In genomic region chr1:59178339-59178744, GRCh38 we compare ENCODE assay signal across 12 cellular contexts.
DNase-seq lines count a peak whose midpoint lies in the region; ATAC-seq and TF ChIP-seq lines count a peak whose summit lies in the region.
"Had no signal": no experiment of that assay in that cellular context is flagged by ENCODE, and none has a peak within 500 bp of the region (broad histone marks: within the 10 kb centered on the region; RNA-seq: fewer than 3 reads in every experiment).

No MANE protein-coding gene starts in this region.

- no peaks in the 10 kb centered on the region for H3K9me2 ChIP-seq in GM23248 (ENCODE audit: insufficient read depth)
- H3K9me2 ChIP-seq in PC-3 (replicated peaks; ENCODE audit: low read length) = no peaks in the 10 kb centered on the region; the same call in 1 of the 2 replicates

- no TSS peak for BruUV-seq in PC-3 (replicated peaks; lab: Mats Ljungman, UMichigan)

- TF ChIP-seq CTCF in astrocyte of the spinal cord (IDR thresholded peaks at IDR 0.05; ENCODE audit: low read depth, low read length) (no peak), sigmoid colon (IDR thresholded peaks at IDR 0.05) (no peak), PC-3 (conservative IDR thresholded peaks at IDR 0.05; ENCODE audit: low read depth, low read length) (no peak)

- H4K20me1 ChIP-seq in GM23248 (ENCODE audit: insufficient read depth) (no peaks in the 10 kb centered on the region), PC-3 (ENCODE audit: low read length) (no peaks in the 10 kb centered on the region)

- POLR2A ChIA-PET in PC-3 (lab: Charles Lee; ENCODE audit: unreplicated experiment) = no interaction called here
- POLR2A ChIA-PET in T-cell (lab: Charles Lee) = no interaction called here

- H3K27ac ChIP-seq in GM23248 = no peak overlapping the region
- H3K27ac ChIP-seq in sigmoid colon = peak overlapping the region in 2 of 4 donors; percentile 35 to 51
- H3K27ac ChIP-seq in PC-3 (ENCODE audit: low read length) = no peak overlapping the region

- no peaks in the 10 kb centered on the region for H3K27me3 Mint-ChIP-seq in T-cell

- H3K9ac ChIP-seq in GM23248 = no peak overlapping the region
- H3K9ac ChIP-seq in PC-3 (ENCODE audit: low read length) = no peak overlapping the region

- no peak for TF ChIP-seq EP300 in sigmoid colon (IDR thresholded peaks at IDR 0.05)

- CTCF ChIA-PET in PC-3 (lab: Charles Lee) (no interaction called here), T-cell (lab: Charles Lee) (no interaction called here)

- no peaks in the 10 kb centered on the region for H3K4me1 Mint-ChIP-seq in T-cell

- intact Hi-C loops in left ventricle myocardium superior (cut with micrococcal nuclease) = no loop called here
- intact Hi-C loops in sigmoid colon (cut with DNase I) = no loop called here
- intact Hi-C loops in PC-3 (cut with micrococcal nuclease) = no loop called here

- H3K9me3 ChIP-seq in GM23248 (ENCODE audit: low read depth) (no peaks in the 10 kb centered on the region), sigmoid colon (no peaks in the 10 kb centered on the region), PC-3 (ENCODE audit: low read length) (no peaks in the 10 kb centered on the region)
- H3K9me3 ChIP-seq: Peyer's patch had no signal

- TF ChIP-seq POLR2A in sigmoid colon (IDR thresholded peaks at IDR 0.05) = no peak

- H2AFZ ChIP-seq in GM23248 (0 out of 2 replicates have a peak overlapping the region, but pooled peaks have one; percentile 16), PC-3 (ENCODE audit: low read length) (no peak overlapping the region)

- peaks cover 19% of the 10 kb centered on the region for H3F3A ChIP-seq in GM23248 (ENCODE audit: insufficient read depth)
- H3F3A ChIP-seq in PC-3 (ENCODE audit: low read length, unreplicated experiment) = no peaks in the 10 kb centered on the region

- in situ Hi-C loops in GM23248 (cut with MboI) (no loop called here), astrocyte of the spinal cord (cut with HindIII; ENCODE audit: low sequenced_read_pairs) (no loop called here)

- no peaks in the 10 kb centered on the region for H3K36me3 Mint-ChIP-seq in T-cell

- 46 to 58% methylated on average over 2 of the region's 2 CpGs for WGBS in GM23248 (ENCODE audit: low coverage in 1 of 2, low lambda C conversion rate in 2 of 2, missing lambda C conversion rate in 2 of 2), 2 experiments
- 83 to 89% methylated on average over 2 of the region's 2 CpGs for WGBS in sigmoid colon, 2 donors

- H3K4me2 ChIP-seq in GM23248 (ENCODE audit: unreplicated experiment) = no peak overlapping the region
- H3K4me2 ChIP-seq in PC-3 (ENCODE audit: low read length) = no peak overlapping the region

- peaks cover 21% of the 10 kb centered on the region for H3K4me1 ChIP-seq in GM23248 (ENCODE audit: insufficient read depth)
- peaks cover 0 to 24% (median 22%) of the 10 kb centered on the region in 4 donors for H3K4me1 ChIP-seq in sigmoid colon
- peaks cover 11% of the 10 kb centered on the region for H3K4me1 ChIP-seq in PC-3 (ENCODE audit: insufficient read depth, low read length)
- H3K4me1 ChIP-seq: Peyer's patch had no signal

- H3K9me3 Mint-ChIP-seq in T-cell = peaks cover 0 to 5% (median 0%) of the 10 kb centered on the region in 3 donors

- H3K79me2 ChIP-seq in GM23248 (ENCODE audit: insufficient read depth) = no peaks in the 10 kb centered on the region
- H3K79me2 ChIP-seq in PC-3 (ENCODE audit: low read length) = no peaks in the 10 kb centered on the region

- H3K4me3 ChIP-seq in GM23248 (no peak overlapping the region), astrocyte of the spinal cord (ENCODE audit: low read depth, low read length) (no peak overlapping the region), sigmoid colon (no peak overlapping the region), PC-3 (ENCODE audit: low read length) (no peak overlapping the region)
- H3K4me3 ChIP-seq: Peyer's patch had no signal

- H3K27ac Mint-ChIP-seq in T-cell = no peak overlapping the region
- H3K27ac Mint-ChIP-seq: naive thymus-derived CD4-positive, alpha-beta T cell had no signal

- H3K27me3 ChIP-seq in GM23248 (replicated peaks; ENCODE audit: insufficient read depth) = no peaks in the 10 kb centered on the region
- no peaks in the 10 kb centered on the region for H3K27me3 ChIP-seq in sigmoid colon
- no peaks in the 10 kb centered on the region for H3K27me3 ChIP-seq in PC-3 (ENCODE audit: low read length)
- H3K27me3 ChIP-seq: Peyer's patch had no signal

- peak; percentile 48 for DNase-seq in GM23248
- peak; percentile 93 for DNase-seq in astrocyte of the spinal cord (ENCODE audit: low read depth, low spot score)
- DNase-seq in left ventricle myocardium superior = peak; percentile 65
- peak; percentile 83 for DNase-seq in sigmoid colon
- DNase-seq in stimulated activated CD8-positive, alpha-beta memory T cell treated with anti-CD3 and anti-CD28 coated beads, Interleukin-4, amount 100 ng/mL, for 48 hours = no peak
- DNase-seq in PC-3 = no peak
- DNase-seq in T-cell = no peak
- DNase-seq: amniotic stem cell; Kasumi-1; naive thymus-derived CD4-positive, alpha-beta T cell; Peyer's patch had no signal

- ATAC-seq in left ventricle myocardium superior (peak; percentile 94), PC-3 (no peak), T-cell (replicated peaks in 1 of 4) (no peak), GM21576 (IDR thresholded peaks at IDR 0.05; ENCODE audit: unreplicated experiment) (no peak)
- ATAC-seq: naive thymus-derived CD4-positive, alpha-beta T cell had no signal

- no peak overlapping the region for H3K4me3 Mint-ChIP-seq in T-cell
- H3K4me3 Mint-ChIP-seq: naive thymus-derived CD4-positive, alpha-beta T cell had no signal

- no peaks in the 10 kb centered on the region for H3K36me3 ChIP-seq in GM23248 (ENCODE audit: low read depth)
- H3K36me3 ChIP-seq in sigmoid colon = no peaks in the 10 kb centered on the region
- no peaks in the 10 kb centered on the region for H3K36me3 ChIP-seq in PC-3 (ENCODE audit: low read depth, low read length)
- H3K36me3 ChIP-seq: Peyer's patch had no signal

Comparison
In these comparisons a context has a peak if more than half of its experiments do, and no peak if none do; other contexts are left out.
1. DNase-seq: peak in GM23248 (single experiment), astrocyte of the spinal cord (single experiment), left ventricle myocardium superior (single experiment) and sigmoid colon (single experiment); none in stimulated activated CD8-positive, alpha-beta memory T cell treated with anti-CD3 and anti-CD28 coated beads, Interleukin-4, amount 100 ng/mL, for 48 hours (single experiment), PC-3 (single experiment) and T-cell (0 of 34).